Comparison of ENCODE assay signal across 20 cellular contexts in the genomic region with DNA sequence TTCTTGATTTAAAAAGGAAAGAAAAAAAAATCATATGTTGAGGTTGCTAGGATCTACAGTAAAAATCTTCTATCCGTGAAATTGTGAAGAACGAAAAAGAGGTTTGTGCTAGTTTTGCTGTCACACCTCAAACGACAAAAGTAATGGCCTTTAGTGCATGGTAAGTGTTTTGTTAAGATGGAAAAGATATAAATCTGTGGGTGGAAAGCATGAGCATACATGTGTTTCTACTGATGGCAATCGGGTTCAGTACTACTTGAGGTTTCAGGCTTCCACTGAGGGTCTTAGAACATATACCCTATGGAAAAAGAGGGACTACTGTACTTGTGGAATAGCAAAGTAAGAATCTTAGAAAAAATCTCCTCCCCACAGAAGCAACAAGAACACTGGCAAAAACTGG. TPM values are rescaled to one million over a fixed set of nuclear protein-coding genes. Genes with fewer than 3 reads are reported as not detected.
DNase-seq lines count a peak whose midpoint lies in the region; ATAC-seq, FAIRE-seq and TF ChIP-seq lines count a peak whose summit lies in the region.
"Had no signal": no experiment of that assay in that cellular context is flagged by ENCODE, and none has a peak within 500 bp of the region (broad histone marks: within the 10 kb centered on the region; RNA-seq: fewer than 3 reads in every experiment).

No MANE protein-coding gene starts in this region.

- H3K27ac ChIP-seq in SK-N-SH (ENCODE audit: low read depth in 2 of 2, low read length in 1 of 2): no peak overlapping the region
- H3K27ac ChIP-seq: 22Rv1, breast epithelium, psoas muscle, testis had no signal

- 80% methylated on average over 4 of the region's 4 CpGs for WGBS in SK-N-SH (ENCODE audit: low lambda C conversion rate)

- no peak overlapping the region for H3K4me3 ChIP-seq in SK-N-SH (ENCODE audit: low read depth in 2 of 2, low read length in 1 of 2)
- H3K4me3 ChIP-seq: breast epithelium, mucosa of descending colon, psoas muscle, testis had no signal

- H3K4me1 Mint-ChIP-seq in activated CD8-positive, alpha-beta T cell treated with anti-CD3 and anti-CD28 coated beads for 36 hours (ENCODE audit: low read depth): peaks cover 26% of the 10 kb centered on the region

- no peaks in the 10 kb centered on the region for H3K79me2 ChIP-seq in SK-N-SH (ENCODE audit: insufficient read depth)

- peak overlapping the region; percentile 34 for H3K27ac Mint-ChIP-seq in activated CD8-positive, alpha-beta T cell treated with anti-CD3 and anti-CD28 coated beads for 36 hours

- ATAC-seq in SK-N-SH treated with all-trans-retinoic acid at 6 μM for 48 hours (no peak), GM21447 (IDR thresholded peaks at IDR 0.05; ENCODE audit: unreplicated experiment) (no peak), GM21515 (IDR thresholded peaks at IDR 0.05; ENCODE audit: unreplicated experiment) (no peak)
- no peak for ATAC-seq in activated CD8-positive, alpha-beta T cell treated with anti-CD3 and anti-CD28 coated beads for 36 hours
- ATAC-seq: psoas muscle had no signal

- peaks cover 4% of the 10 kb centered on the region for H3F3A ChIP-seq in SK-N-SH (replicated peaks; ENCODE audit: insufficient read depth)

- H3K9me2 ChIP-seq in SK-N-SH: no peaks in the 10 kb centered on the region

- no peaks in the 10 kb centered on the region for H3K4me1 ChIP-seq in SK-N-SH (ENCODE audit: control insufficient read depth in 1 of 2, insufficient read depth in 2 of 2, low read depth in 1 of 2, low read length in 1 of 2)
- H3K4me1 ChIP-seq: breast epithelium, psoas muscle, testis had no signal

- no peak overlapping the region for H3K9ac ChIP-seq in SK-N-SH

- H3K36me3 ChIP-seq in SK-N-SH (replicated peaks in 1 of 2; ENCODE audit: control insufficient read depth in 1 of 2, insufficient read depth in 2 of 2, low read length in 1 of 2): peaks cover 28 to 36% of the 10 kb centered on the region in 2 experiments

- peaks cover 6% of the 10 kb centered on the region; the same call in 1 of the 2 replicates for H3K9me3 ChIP-seq in SK-N-SH
- H3K9me3 ChIP-seq: breast epithelium, mucosa of descending colon, psoas muscle, testis had no signal

- POLR2A ChIA-PET in SK-N-SH (lab: Yijun Ruan, JAX): no interaction called here
- POLR2A ChIA-PET in activated CD8-positive, alpha-beta T cell treated with anti-CD3 and anti-CD28 coated beads for 36 hours (lab: Charles Lee): no interaction called here

- intact Hi-C loops in activated CD8-positive, alpha-beta T cell treated with anti-CD3 and anti-CD28 coated beads for 36 hours (cut with micrococcal nuclease): no loop called here

- DNase-seq in SK-N-SH (peak; percentile 1), GM12891 (ENCODE audit: insufficient read length, low spot score) (no peak), fibroblast of peridontal ligament (ENCODE audit: extremely low read depth) (peak; percentile 6), NCI-H1105 treated with DMSO at 0.1 percent for 48 hours (lab: John Stamatoyannopoulos, UW) (no peak)
- no peak for DNase-seq in activated CD8-positive, alpha-beta T cell treated with anti-CD3 and anti-CD28 coated beads for 36 hours
- DNase-seq: activated CD4-positive, alpha-beta T cell treated with anti-CD3 and anti-CD28 coated beads for 48 hours; activated T-cell treated with anti-CD3 and anti-CD28 coated beads, Interleukin-2, amount 50 U/mL, for 48 hours; DMS79; effector memory CD8-positive, alpha-beta T cell; mucosa of descending colon; NCI-H187; psoas muscle; testis had no signal

- H3K4me3 Mint-ChIP-seq in activated CD8-positive, alpha-beta T cell treated with anti-CD3 and anti-CD28 coated beads for 36 hours: no peak overlapping the region

- TF ChIP-seq CTCF in SK-N-SH (IDR thresholded peaks at IDR 0.05): no peak
- no peak for TF ChIP-seq CTCF in activated CD8-positive, alpha-beta T cell treated with anti-CD3 and anti-CD28 coated beads for 36 hours (IDR thresholded peaks at IDR 0.05)

- no peaks in the 10 kb centered on the region for H3K27me3 ChIP-seq in SK-N-SH (ENCODE audit: insufficient read depth)
- H3K27me3 ChIP-seq: breast epithelium, testis had no signal

- TF ChIP-seq POLR2A in GM12891 (IDR thresholded peaks at IDR 0.05; ENCODE audit: low read depth, low read length): no peak

- no peaks in the 10 kb centered on the region for H3K9me3 Mint-ChIP-seq in activated CD8-positive, alpha-beta T cell treated with anti-CD3 and anti-CD28 coated beads for 36 hours
- H3K9me3 Mint-ChIP-seq: effector memory CD8-positive, alpha-beta T cell had no signal

- peak; percentile 38 for FAIRE-seq in GM12891 (lab: Jason Lieb, UNC)
- FAIRE-seq: colon, keratinocyte had no signal

- peaks cover 18% of the 10 kb centered on the region for H3K36me3 Mint-ChIP-seq in activated CD8-positive, alpha-beta T cell treated with anti-CD3 and anti-CD28 coated beads for 36 hours (ENCODE audit: low read depth)

- H3K27me3 Mint-ChIP-seq in activated CD8-positive, alpha-beta T cell treated with anti-CD3 and anti-CD28 coated beads for 36 hours: no peaks in the 10 kb centered on the region
- H3K27me3 Mint-ChIP-seq: effector memory CD8-positive, alpha-beta T cell had no signal

- H3K4me2 ChIP-seq in SK-N-SH: no peak overlapping the region

- no peak for TF ChIP-seq RAD21 in SK-N-SH (IDR thresholded peaks at IDR 0.05; ENCODE audit: low read length)

- CTCF ChIA-PET in SK-N-SH (lab: Yijun Ruan, JAX): no interaction called here
- CTCF ChIA-PET in activated CD8-positive, alpha-beta T cell treated with anti-CD3 and anti-CD28 coated beads for 36 hours (lab: Charles Lee): interaction anchor here (0.7 to 2.5 kb wide), 11 partner anchors 11 to 499 kb away, joined by 3 to 18 read pairs (median 4); no protein-coding TSS in a partner anchor

- H4K20me1 ChIP-seq in SK-N-SH (ENCODE audit: insufficient read depth): no peaks in the 10 kb centered on the region

- TF ChIP-seq EP300 in SK-N-SH (IDR thresholded peaks at IDR 0.05; ENCODE audit: borderline replicate concordance in 1 of 2, low read depth in 1 of 2, low read length in 1 of 2): no peak

- no peak overlapping the region for H2AFZ ChIP-seq in SK-N-SH (ENCODE audit: low read depth)

TF ChIP-seq in SK-N-SH, 30 proteins besides CTCF, POLR2A, EP300 and RAD21:
- TF ChIP-seq EZH2phosphoT487 (IDR thresholded peaks at IDR 0.05; ENCODE audit: borderline replicate concordance, low read depth) (no peak), YY1 (IDR thresholded peaks at IDR 0.05; ENCODE audit: low read depth) (no peak), RXRA (IDR thresholded peaks at IDR 0.05; ENCODE audit: borderline replicate concordance, low read depth) (no peak), GABPA (IDR thresholded peaks at IDR 0.05; ENCODE audit: low read depth) (no peak)

TF ChIP-seq in SK-N-SH treated with all-trans-retinoic acid at 6 μM for 48 hours, 23 proteins besides CTCF, POLR2A, EP300 and RAD21 (continues in another document):
- TF ChIP-seq, protein P1, sequence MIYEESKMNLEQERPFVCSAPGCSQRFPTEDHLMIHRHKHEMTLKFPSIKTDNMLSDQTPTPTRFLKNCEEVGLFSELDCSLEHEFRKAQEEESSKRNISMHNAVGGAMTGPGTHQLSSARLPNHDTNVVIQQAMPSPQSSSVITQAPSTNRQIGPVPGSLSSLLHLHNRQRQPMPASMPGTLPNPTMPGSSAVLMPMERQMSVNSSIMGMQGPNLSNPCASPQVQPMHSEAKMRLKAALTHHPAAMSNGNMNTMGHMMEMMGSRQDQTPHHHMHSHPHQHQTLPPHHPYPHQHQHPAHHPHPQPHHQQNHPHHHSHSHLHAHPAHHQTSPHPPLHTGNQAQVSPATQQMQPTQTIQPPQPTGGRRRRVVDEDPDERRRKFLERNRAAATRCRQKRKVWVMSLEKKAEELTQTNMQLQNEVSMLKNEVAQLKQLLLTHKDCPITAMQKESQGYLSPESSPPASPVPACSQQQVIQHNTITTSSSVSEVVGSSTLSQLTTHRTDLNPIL (CRISPR knock-in tag; IDR thresholded peaks at IDR 0.05; ENCODE audit: low read depth): no peak

TF ChIP-seq in GM12891, 5 proteins besides CTCF, POLR2A, EP300 and RAD21:
- no peak for TF ChIP-seq POU2F2 (IDR thresholded peaks at IDR 0.05; ENCODE audit: low read depth, low read length)
- TF ChIP-seq SPI1 (IDR thresholded peaks at IDR 0.05; ENCODE audit: low read depth, low read length): no peak
- no peak for TF ChIP-seq PAX5 (IDR thresholded peaks at IDR 0.05; ENCODE audit: insufficient read depth, low read length, severe bottlenecking)
- no peak for TF ChIP-seq TAF1 (IDR thresholded peaks at IDR 0.05; ENCODE audit: low read depth, low read length)
- TF ChIP-seq POLR2AphosphoS5 (IDR thresholded peaks at IDR 0.05; ENCODE audit: low read depth, low read length): no peak

RNA-seq across cellular contexts. Expression of a gene that starts 58.0 kb away (rescaled TPM):
- polyA plus RNA-seq in SK-N-SH (2012; rRNA removed): 7.3 and 11.9 TPM in 2 replicates
- polyA plus RNA-seq in SK-N-SH (2012; cell fraction: cytosol; rRNA removed): 5.1 and 6.0 TPM in 2 replicates
- 20.6 and 42.5 TPM in 2 replicates for polyA plus RNA-seq in SK-N-SH (2012; cell fraction: nucleus; rRNA removed)
- polyA plus RNA-seq in GM12891 (2012; ENCODE audit: low read depth, missing spikeins): 3.4 TPM
- total RNA-seq in activated CD8-positive, alpha-beta T cell treated with anti-CD3 and anti-CD28 coated beads for 36 hours: 10 to 100 TPM; 32.1 to 33.3 TPM

Comparison
In these comparisons a context has a peak if more than half of its experiments do, and no peak if none do; other contexts are left out.
1. DNase-seq: peak in SK-N-SH (single experiment) and fibroblast of peridontal ligament (single experiment); none in GM12891 (single experiment), activated CD8-positive, alpha-beta T cell treated with anti-CD3 and anti-CD28 coated beads for 36 hours (single experiment) and NCI-H1105 treated with DMSO at 0.1 percent for 48 hours (single experiment).